ENCODE assay signal across 1 cellular context in genomic region chr16:75647138-75647491, GRCh38.
TF ChIP-seq lines count a peak whose summit lies in the region.

No MANE protein-coding gene starts in this region.

TF ChIP-seq in WTC11, 78 proteins besides CTCF, POLR2A, EP300 and RAD21 (continued from another document):
- TF ChIP-seq ZNF532 (CRISPR knock-in tag; IDR thresholded peaks at IDR 0.05; ENCODE audit: borderline replicate concordance) = no peak
